ENCODE assay signal across 17 cellular contexts in the genomic region with DNA sequence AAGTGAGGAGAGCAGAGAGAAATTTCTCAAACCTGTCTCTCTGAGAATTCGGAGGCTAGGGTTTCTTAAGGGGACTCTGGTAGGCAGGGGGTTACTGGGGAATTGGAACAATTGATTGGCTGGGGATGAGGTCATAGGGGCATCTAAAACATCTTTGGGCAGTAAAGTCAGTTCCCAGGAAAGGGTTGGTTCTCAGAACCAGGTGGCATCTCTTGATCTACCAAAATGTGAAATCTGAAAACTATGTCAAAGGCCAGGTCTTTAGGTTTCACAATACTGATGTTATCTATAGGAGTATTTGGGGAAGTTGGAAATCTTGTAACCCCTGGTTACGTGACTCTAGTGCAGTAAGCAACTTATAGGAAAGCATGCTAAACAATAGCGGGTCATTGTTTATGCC. TPM values are rescaled to one million over a fixed set of nuclear protein-coding genes. Genes with fewer than 3 reads are reported as not detected.
DNase-seq lines count a peak whose midpoint lies in the region; ATAC-seq and TF ChIP-seq lines count a peak whose summit lies in the region.
"Had no signal": no experiment of that assay in that cellular context is flagged by ENCODE, and none has a peak within 500 bp of the region (broad histone marks: within the 10 kb centered on the region; RNA-seq: fewer than 3 reads in every experiment).

No MANE protein-coding gene starts in this region.

- H3K9me3 Mint-ChIP-seq in activated CD8-positive, alpha-beta T cell treated with anti-CD3 and anti-CD28 coated beads for 36 hours, result peaks cover 17% of the 10 kb centered on the region
- peaks cover 11% of the 10 kb centered on the region for H3K9me3 Mint-ChIP-seq in neural progenitor cell

- peaks cover 53% of the 10 kb centered on the region for H3K4me1 ChIP-seq in DND-41 (ENCODE audit: insufficient read depth, low read length)
- peaks cover 62% of the 10 kb centered on the region for H3K4me1 ChIP-seq in Loucy (ENCODE audit: insufficient read depth, low read length, poor library complexity, severe bottlenecking)
- H3K4me1 ChIP-seq in mesenchymal stem cell (ENCODE audit: control insufficient read depth, insufficient read depth, low read depth, low read length), result peaks cover 6% of the 10 kb centered on the region
- H3K4me1 ChIP-seq in neural progenitor cell, result peaks cover 5% of the 10 kb centered on the region
- H3K4me1 ChIP-seq: breast epithelium, heart left ventricle, thyroid gland had no signal

- peaks cover 44% of the 10 kb centered on the region for H3K4me1 Mint-ChIP-seq in activated CD8-positive, alpha-beta T cell treated with anti-CD3 and anti-CD28 coated beads for 36 hours (ENCODE audit: low read depth)
- peaks cover 19% of the 10 kb centered on the region for H3K4me1 Mint-ChIP-seq in neural progenitor cell

- H2BK5ac ChIP-seq in mesenchymal stem cell (ENCODE audit: low read depth, low read length, poor library complexity, severe bottlenecking), result no peak overlapping the region

- no peak overlapping the region for H2BK120ac ChIP-seq in mesenchymal stem cell (ENCODE audit: low read depth, low read length)

- POLR2A ChIA-PET in activated CD8-positive, alpha-beta T cell treated with anti-CD3 and anti-CD28 coated beads for 36 hours (lab: Charles Lee), result interaction anchor here (1.8 kb wide), 1 partner anchor 110 kb away, joined by 3 read pairs; no protein-coding TSS in a partner anchor

- no peak for TF ChIP-seq CTCF in DND-41 (IDR thresholded peaks at IDR 0.05; ENCODE audit: borderline replicate concordance, extremely low read depth, low read length, poor library complexity, severe bottlenecking)
- no peak for TF ChIP-seq CTCF in Loucy (conservative IDR thresholded peaks at IDR 0.05; ENCODE audit: low read length)
- no peak for TF ChIP-seq CTCF in activated CD8-positive, alpha-beta T cell treated with anti-CD3 and anti-CD28 coated beads for 36 hours (IDR thresholded peaks at IDR 0.05)
- no peak for TF ChIP-seq CTCF in neural progenitor cell (IDR thresholded peaks at IDR 0.05)

- H3K9ac ChIP-seq in DND-41 (ENCODE audit: low read depth, low read length) (no peak overlapping the region), Loucy (ENCODE audit: low read depth, low read length, poor library complexity, severe bottlenecking) (peak overlapping the region; percentile 15), mesenchymal stem cell (ENCODE audit: low read length) (no peak overlapping the region), neural progenitor cell (no peak overlapping the region)
- H3K9ac ChIP-seq: KMS-11 had no signal

- no peaks in the 10 kb centered on the region for H3K27me3 Mint-ChIP-seq in activated CD8-positive, alpha-beta T cell treated with anti-CD3 and anti-CD28 coated beads for 36 hours
- H3K27me3 Mint-ChIP-seq in neural progenitor cell (ENCODE audit: insufficient read depth, low read depth), result no peaks in the 10 kb centered on the region

- H3K27me3 ChIP-seq in DND-41 (ENCODE audit: insufficient read depth, low read length, poor library complexity) (no peaks in the 10 kb centered on the region), Loucy (ENCODE audit: insufficient read depth, low read length, poor library complexity, severe bottlenecking) (no peaks in the 10 kb centered on the region), mesenchymal stem cell (ENCODE audit: control insufficient read depth in 1 of 2, insufficient read depth in 1 of 2, low read length in 2 of 2) (no peaks in the 10 kb centered on the region), neural progenitor cell (peaks cover 9% of the 10 kb centered on the region)
- H3K27me3 ChIP-seq: breast epithelium, esophagus squamous epithelium, heart left ventricle, thyroid gland had no signal

- peak overlapping the region; percentile 75 for H2AK5ac ChIP-seq in mesenchymal stem cell (ENCODE audit: low read length, severe bottlenecking)

- no peak overlapping the region for H3K4me3 ChIP-seq in DND-41 (ENCODE audit: low read depth in 1 of 2, low read length in 2 of 2)
- H3K4me3 ChIP-seq in Loucy (ENCODE audit: low read length, poor library complexity, severe bottlenecking), result peak overlapping the region; percentile 29
- H3K4me3 ChIP-seq in mesenchymal stem cell (ENCODE audit: insufficient read depth in 1 of 2, low read depth in 1 of 2, low read length in 2 of 2), result no peak overlapping the region
- no peak overlapping the region for H3K4me3 ChIP-seq in neural progenitor cell
- H3K4me3 ChIP-seq: breast epithelium, esophagus squamous epithelium, heart left ventricle, thyroid gland had no signal

- 94% methylated on average over 3 of the region's 3 CpGs for WGBS in mesenchymal stem cell

- H3K36me3 ChIP-seq in DND-41 (ENCODE audit: insufficient read depth, low read length), result peaks cover 49% of the 10 kb centered on the region
- H3K36me3 ChIP-seq in Loucy (ENCODE audit: insufficient read depth, low read length), result peaks cover 25% of the 10 kb centered on the region
- peaks cover 6 to 21% of the 10 kb centered on the region in 2 experiments for H3K36me3 ChIP-seq in mesenchymal stem cell (ENCODE audit: control insufficient read depth in 1 of 2, insufficient read depth in 2 of 2, low read depth in 1 of 2, low read length in 2 of 2)
- H3K36me3 ChIP-seq in neural progenitor cell, result peaks cover 4% of the 10 kb centered on the region
- H3K36me3 ChIP-seq: breast epithelium, esophagus squamous epithelium, heart left ventricle, thyroid gland had no signal

- H3K4ac ChIP-seq in mesenchymal stem cell (ENCODE audit: low read depth in 1 of 2, low read length in 2 of 2), result no peak overlapping the region

- intact Hi-C loops in activated CD8-positive, alpha-beta T cell treated with anti-CD3 and anti-CD28 coated beads for 36 hours (cut with micrococcal nuclease), result no loop called here

- CTCF ChIA-PET in activated CD8-positive, alpha-beta T cell treated with anti-CD3 and anti-CD28 coated beads for 36 hours (lab: Charles Lee), result interaction anchor here (0.7 kb wide), 1 partner anchor 69 kb away, joined by 3 read pairs; no protein-coding TSS in a partner anchor

- H4K91ac ChIP-seq in mesenchymal stem cell (ENCODE audit: low read length), result no peak overlapping the region

- H3K27ac Mint-ChIP-seq in activated CD8-positive, alpha-beta T cell treated with anti-CD3 and anti-CD28 coated beads for 36 hours, result peak overlapping the region; percentile 34
- no peak overlapping the region for H3K27ac Mint-ChIP-seq in neural progenitor cell
- H3K27ac Mint-ChIP-seq: naive B cell had no signal

- H3K14ac ChIP-seq in mesenchymal stem cell (ENCODE audit: low read length in 2 of 2), result no peak overlapping the region

- no peak overlapping the region for H2AFZ ChIP-seq in DND-41 (ENCODE audit: low read depth, low read length)
- no peak overlapping the region for H2AFZ ChIP-seq in Loucy (ENCODE audit: low read length)
- H2AFZ ChIP-seq in mesenchymal stem cell (ENCODE audit: low read depth, low read length), result no peak overlapping the region
- H2AFZ ChIP-seq in neural progenitor cell (replicated peaks), result no peak overlapping the region

- no peak overlapping the region for H3K23ac ChIP-seq in mesenchymal stem cell (ENCODE audit: low read length in 2 of 2)

- H4K8ac ChIP-seq in mesenchymal stem cell (ENCODE audit: low read length), result no peak overlapping the region

- DNase-seq in DND-41 (no peak), mesenchymal stem cell (no peak), G401 (ENCODE audit: low spot score) (no peak), neural progenitor cell (ENCODE audit: low spot score) (no peak)
- DNase-seq in activated CD8-positive, alpha-beta T cell treated with anti-CD3 and anti-CD28 coated beads for 36 hours, result no peak
- no peak for DNase-seq in activated effector memory CD4-positive, alpha-beta T cell treated with Interleukin-2 at 50 U/mL for 16 hours
- DNase-seq: esophagus squamous epithelium, heart left ventricle, naive B cell, NCI-H1436 treated with DMSO at 0.1 percent for 48 hours, thyroid gland had no signal

- no peak overlapping the region for H3K4me2 ChIP-seq in DND-41 (ENCODE audit: insufficient read depth, low read length)
- peak overlapping the region; percentile 99 for H3K4me2 ChIP-seq in Loucy (ENCODE audit: low read depth, low read length, poor library complexity, severe bottlenecking)
- peak overlapping the region; percentile 11 for H3K4me2 ChIP-seq in mesenchymal stem cell (ENCODE audit: low read length, poor library complexity, severe bottlenecking)
- no peak overlapping the region for H3K4me2 ChIP-seq in neural progenitor cell
- H3K4me2 ChIP-seq: KMS-11 had no signal

- H3K79me2 ChIP-seq in DND-41 (ENCODE audit: insufficient read depth, low read length) (peaks cover 100% of the 10 kb centered on the region), Loucy (ENCODE audit: insufficient read depth, low read length) (peaks cover 100% of the 10 kb centered on the region), neural progenitor cell (ENCODE audit: low read depth) (peaks cover 22% of the 10 kb centered on the region)

- no peaks in the 10 kb centered on the region for H3F3A ChIP-seq in Loucy (ENCODE audit: low read depth)
- no peaks in the 10 kb centered on the region for H3F3A ChIP-seq in neural progenitor cell (ENCODE audit: low read depth)

- no peaks in the 10 kb centered on the region for H3K9me2 ChIP-seq in Loucy (replicated peaks; ENCODE audit: low read depth, low read length)

- no peak overlapping the region for H2BK15ac ChIP-seq in mesenchymal stem cell (ENCODE audit: low read depth, poor library complexity, severe bottlenecking)

- peaks cover 6% of the 10 kb centered on the region for H3K79me1 ChIP-seq in mesenchymal stem cell (replicated peaks; ENCODE audit: low read length, poor library complexity, severe bottlenecking)

- peak overlapping the region; percentile 58 for H3K27ac ChIP-seq in DND-41 (ENCODE audit: low read length)
- no peak overlapping the region for H3K27ac ChIP-seq in mesenchymal stem cell (ENCODE audit: low read length, poor library complexity, severe bottlenecking)
- H3K27ac ChIP-seq in neural progenitor cell, result no peak overlapping the region
- H3K27ac ChIP-seq: breast epithelium, esophagus squamous epithelium, heart left ventricle, KMS-11, thyroid gland had no signal

- in situ Hi-C loops in G401 (cut with HindIII; ENCODE audit: low sequenced_read_pairs), result no loop called here

- H2BK12ac ChIP-seq in mesenchymal stem cell (ENCODE audit: low read length in 2 of 2), result no peak overlapping the region

- no peak overlapping the region for H3K18ac ChIP-seq in mesenchymal stem cell (ENCODE audit: low read depth in 1 of 2, low read length in 2 of 2)

- no peak overlapping the region for H3K4me3 Mint-ChIP-seq in activated CD8-positive, alpha-beta T cell treated with anti-CD3 and anti-CD28 coated beads for 36 hours
- H3K4me3 Mint-ChIP-seq in neural progenitor cell, result no peak overlapping the region
- H3K4me3 Mint-ChIP-seq: naive B cell had no signal

- ATAC-seq in DND-41 (ENCODE audit: insufficient read depth, low read depth), result peak; percentile 36
- peak; percentile 7 for ATAC-seq in activated CD8-positive, alpha-beta T cell treated with anti-CD3 and anti-CD28 coated beads for 36 hours
- no peak for ATAC-seq in HG02852 (IDR thresholded peaks at IDR 0.05; ENCODE audit: unreplicated experiment)
- ATAC-seq: activated CD4-positive, CD25-positive, alpha-beta regulatory T cell treated with anti-CD3 and anti-CD28 coated beads, Interleukin-2, amount 50 U/mL, for 24 hours; activated naive CD4-positive, alpha-beta T cell treated with anti-CD3 and anti-CD28 coated beads, Interleukin-2, amount 50 U/mL, for 72 hours; heart left ventricle had no signal

- peaks cover 28% of the 10 kb centered on the region for H3K36me3 Mint-ChIP-seq in activated CD8-positive, alpha-beta T cell treated with anti-CD3 and anti-CD28 coated beads for 36 hours (ENCODE audit: low read depth)
- peaks cover 28% of the 10 kb centered on the region for H3K36me3 Mint-ChIP-seq in neural progenitor cell

- H4K20me1 ChIP-seq in DND-41 (ENCODE audit: insufficient read depth, low read length), result peaks cover 20% of the 10 kb centered on the region; the same call in 1 of the 2 replicates
- H4K20me1 ChIP-seq in Loucy (ENCODE audit: insufficient read depth, low read length, poor library complexity, severe bottlenecking), result peaks cover 77% of the 10 kb centered on the region
- peaks cover 1% of the 10 kb centered on the region for H4K20me1 ChIP-seq in neural progenitor cell (ENCODE audit: low read depth)

- peaks cover 12% of the 10 kb centered on the region for H3K9me3 ChIP-seq in DND-41 (ENCODE audit: insufficient read depth, low read length, severe bottlenecking)
- peaks cover 17% of the 10 kb centered on the region; the same call in 1 of the 2 replicates for H3K9me3 ChIP-seq in Loucy (ENCODE audit: insufficient read depth, low read depth, low read length)
- peaks cover 4% of the 10 kb centered on the region for H3K9me3 ChIP-seq in mesenchymal stem cell (ENCODE audit: control insufficient read depth, low read length)
- H3K9me3 ChIP-seq in neural progenitor cell (ENCODE audit: low read depth), result peaks cover 4% of the 10 kb centered on the region
- H3K9me3 ChIP-seq: thyroid gland had no signal

RNA-seq across cellular contexts. Expression of gene C12orf75, which starts 6.9 kb away (rescaled TPM):
- total RNA-seq in activated CD8-positive, alpha-beta T cell treated with anti-CD3 and anti-CD28 coated beads for 36 hours, result 10 to 100 TPM; 62.0 to 66.9 TPM
- 22.0 TPM for polyA plus RNA-seq in mesenchymal stem cell (2013, experiment 1 of 2)
- polyA plus RNA-seq in mesenchymal stem cell (2013, experiment 2 of 2), result 21.5 TPM
- total RNA-seq in G401 (2014; rRNA removed; shearing (Covaris generic)), result 52.6 and 61.8 TPM in 2 replicates
- 32.7 and 59.9 TPM in 2 replicates for total RNA-seq in neural progenitor cell (ENCODE audit: low replicate concordance)

Comparison
In these comparisons a context has a peak if more than half of its experiments do, and no peak if none do; other contexts are left out.
1. H3K4me2 ChIP-seq: peak in Loucy (single experiment) and mesenchymal stem cell (single experiment); none in DND-41 (single experiment) and neural progenitor cell (single experiment).